8 cellular contexts compared by ENCODE assay signal in genomic region chrX:133985164-133986007, GRCh38. TPM values are rescaled to one million over a fixed set of nuclear protein-coding genes. Genes with fewer than 3 reads are reported as not detected.
DNase-seq lines count a peak whose midpoint lies in the region; ATAC-seq and TF ChIP-seq lines count a peak whose summit lies in the region.

TSS of gene GPC3 (minus strand) at chrX:133985594.

- H4K20me1 ChIP-seq in fibroblast of lung (ENCODE audit: control insufficient read depth, extremely low read depth, insufficient read depth, low read length) = no peaks in the 10 kb centered on the region
- H4K20me1 ChIP-seq in neural cell (ENCODE audit: insufficient read depth) = no peaks in the 10 kb centered on the region

- H3K27ac ChIP-seq in fibroblast of lung (ENCODE audit: insufficient read depth, low read length) = no peak within 1 kb of the TSS
- no peak within 1 kb of the TSS for H3K27ac ChIP-seq in neural cell (ENCODE audit: low read length)
- peak within 1 kb of the TSS in 2 of 4 donors; percentile 10 to 58 for H3K27ac ChIP-seq in tibial nerve

- ATAC-seq in GM21381 (IDR thresholded peaks at IDR 0.05; ENCODE audit: unreplicated experiment) (peak; percentile 78), HG03439 (IDR thresholded peaks at IDR 0.05; ENCODE audit: unreplicated experiment) (no peak)

- H2AFZ ChIP-seq in fibroblast of lung (ENCODE audit: low read length) = no peak within 1 kb of the TSS
- H2AFZ ChIP-seq in neural cell (ENCODE audit: low read depth, low read length) = no peak within 1 kb of the TSS

- H3K27me3 ChIP-seq in fibroblast of lung (ENCODE audit: control insufficient read depth, insufficient read depth, low read length) = peaks cover 4% of the 10 kb centered on the region
- H3K27me3 ChIP-seq in neural cell (ENCODE audit: insufficient read depth, low read depth, low read length) = peaks cover 24% of the 10 kb centered on the region
- peaks cover 0 to 11% of the 10 kb centered on the region in 2 donors for H3K27me3 ChIP-seq in tibial nerve

- H3K4me1 ChIP-seq in fibroblast of lung (ENCODE audit: control insufficient read depth, extremely low read depth, insufficient read depth, low read length) (no peaks in the 10 kb centered on the region), tibial nerve (peaks cover 0 to 10% (median 0%) of the 10 kb centered on the region in 4 donors)

- no peaks in the 10 kb centered on the region for H3K9me3 ChIP-seq in fibroblast of lung (ENCODE audit: control insufficient read depth, insufficient read depth, low read depth, low read length)
- no peaks in the 10 kb centered on the region for H3K9me3 ChIP-seq in neural cell (ENCODE audit: low read length)
- H3K9me3 ChIP-seq in tibial nerve = no peaks in the 10 kb centered on the region

- H3K4me3 ChIP-seq in fibroblast of lung (replicated peaks in 1 of 4; ENCODE audit: control extremely low read depth in 1 of 4, insufficient read depth in 1 of 4, low read depth in 3 of 4, low read length in 4 of 4) (peak within 1 kb of the TSS in 2 of 4 experiments; percentile 26 to 38), neural cell (ENCODE audit: low read length) (peak within 1 kb of the TSS; percentile 68), tibial nerve (peak within 1 kb of the TSS; percentile 30 to 61 (median 36))

- H3K36me3 ChIP-seq in fibroblast of lung (ENCODE audit: control insufficient read depth, insufficient read depth, low read length) = no peaks in the 10 kb centered on the region
- H3K36me3 ChIP-seq in neural cell (ENCODE audit: insufficient read depth, low read length) = no peaks in the 10 kb centered on the region
- H3K36me3 ChIP-seq in tibial nerve = no peaks in the 10 kb centered on the region

- TF ChIP-seq RAD21 in neural cell (conservative IDR thresholded peaks at IDR 0.05) = no peak

- no peak for TF ChIP-seq EP300 in neural cell (conservative IDR thresholded peaks at IDR 0.05; ENCODE audit: poor library complexity, severe bottlenecking)
- TF ChIP-seq EP300 in tibial nerve (IDR thresholded peaks at IDR 0.05) = no peak

- H3K4me2 ChIP-seq in fibroblast of lung (ENCODE audit: extremely low read depth, insufficient read depth, low read length) (peak within 1 kb of the TSS; percentile 5), neural cell (ENCODE audit: low read length) (peak within 1 kb of the TSS; percentile 48)

- no peak for TF ChIP-seq POLR2A in tibial nerve (IDR thresholded peaks at IDR 0.05)

- 0 to 51% methylated on average over 18 to 82 of the region's 90 CpGs for WGBS in tibial nerve, 2 donors

- DNase-seq in 8988T (peak; percentile 53), NCI-H510A (lab: John Stamatoyannopoulos, UW) (peak; percentile 42), fibroblast of lung (ENCODE audit: low read depth in 2 of 2) (peak; percentile 2 to 33), tibial nerve (ENCODE audit: low spot score in 2 of 2) (no peak)
- peak; percentile 52 for DNase-seq in activated T-cell treated with anti-CD3 and anti-CD28 coated beads, Interleukin-2, amount 50 U/mL, for 1 hour

- H3K9ac ChIP-seq in fibroblast of lung (ENCODE audit: insufficient read depth, low read length) (no peak within 1 kb of the TSS), neural cell (ENCODE audit: low read length) (no peak within 1 kb of the TSS)

- H3K79me2 ChIP-seq in fibroblast of lung (ENCODE audit: control insufficient read depth, insufficient read depth, low read length) (no peaks in the 10 kb centered on the region), neural cell (replicated peaks; ENCODE audit: insufficient read depth, low read length) (no peaks in the 10 kb centered on the region)

- H3K9me2 ChIP-seq in neural cell (ENCODE audit: insufficient read depth, low read length) = no peaks in the 10 kb centered on the region

- TF ChIP-seq CTCF in fibroblast of lung (conservative IDR thresholded peaks at IDR 0.05 in 1 of 2, IDR thresholded peaks at IDR 0.05 in 1 of 2; ENCODE audit: low read depth in 1 of 2, low read length in 2 of 2) (no peak), neural cell (IDR thresholded peaks at IDR 0.05; ENCODE audit: poor library complexity, severe bottlenecking) (no peak), tibial nerve (IDR thresholded peaks at IDR 0.05) (no peak)

- H3F3A ChIP-seq in neural cell (ENCODE audit: insufficient read depth, low read length, poor library complexity, severe bottlenecking) = no peaks in the 10 kb centered on the region

TF ChIP-seq in neural cell, 6 proteins besides CTCF, POLR2A, EP300 and RAD21:
- TF ChIP-seq POLR2AphosphoS5 (IDR thresholded peaks at IDR 0.05) (no peak), EZH2 (IDR thresholded peaks at IDR 0.05; ENCODE audit: borderline replicate concordance, insufficient read depth, low read length, poor library complexity, severe bottlenecking) (no peak), TAF1 (IDR thresholded peaks at IDR 0.05; ENCODE audit: low read depth) (no peak), REST (IDR thresholded peaks at IDR 0.05; ENCODE audit: borderline replicate concordance) (no peak), SMC3 (conservative IDR thresholded peaks at IDR 0.05; ENCODE audit: poor library complexity) (no peak), MXI1 (conservative IDR thresholded peaks at IDR 0.05; ENCODE audit: poor library complexity, severe bottlenecking) (no peak)

RNA-seq across cellular contexts. Expression of gene GPC3, which starts in this region (rescaled TPM):
- total RNA-seq in fibroblast of lung = 7.1 and 45.5 TPM in 2 replicates
- 2.0 and 6.4 TPM in 2 replicates for polyA plus RNA-seq in fibroblast of lung
- 0.97 and 4.1 TPM in 2 replicates for polyA plus RNA-seq in fibroblast of lung (2012)
- polyA minus RNA-seq in fibroblast of lung (ENCODE audit: low replicate concordance) = 0.27 TPM in 1 of 2 replicates, not detected in the other
- 1.4 and 2.1 TPM in 2 replicates for polyA plus RNA-seq in neural cell
- 1.5 and 3.1 TPM in 2 replicates for polyA minus RNA-seq in neural cell
- total RNA-seq in tibial nerve = 100 to 1,000 TPM in 1 of 4 donors, 10 to 100 TPM in 3; 60.5 to 116 (median 72.8) TPM

Comparison
In these comparisons a context has a peak if more than half of its experiments do, and no peak if none do; other contexts are left out.
1. DNase-seq: peak in 8988T (single experiment), NCI-H510A (single experiment), activated T-cell treated with anti-CD3 and anti-CD28 coated beads, Interleukin-2, amount 50 U/mL, for 1 hour (single experiment) and fibroblast of lung (2 of 2); none in tibial nerve (0 of 2).